23 cellular contexts compared by ENCODE assay signal in the genomic region with DNA sequence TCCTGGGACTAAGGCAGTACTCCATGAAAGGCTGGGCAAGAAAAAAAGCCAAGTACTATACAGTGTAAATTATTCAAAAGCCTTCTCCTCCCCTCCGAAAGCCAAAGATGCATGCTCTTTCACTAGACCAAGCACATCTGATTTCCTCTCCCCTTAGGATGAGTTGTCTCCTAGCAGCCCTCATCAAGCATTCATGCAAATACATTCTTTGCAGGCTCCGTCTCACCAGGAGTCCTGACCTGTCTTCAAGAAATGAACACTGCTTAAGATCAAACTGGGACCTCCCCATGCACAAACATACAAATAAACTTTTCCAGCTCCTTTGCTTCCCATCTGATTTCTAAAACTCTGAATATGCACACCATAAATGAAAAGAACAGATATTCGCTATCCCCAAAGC.
"Had no signal": no experiment of that assay in that cellular context is flagged by ENCODE, and none has a peak within 500 bp of the region (broad histone marks: within the 10 kb centered on the region; RNA-seq: fewer than 3 reads in every experiment).

No MANE protein-coding gene starts in this region.

- ATAC-seq: heart right ventricle; psoas muscle; sciatic nerve; stimulated activated naive B cell treated with anti-CD40 and anti-IgM and Interleukin-4, amounts not matched to agents 10 μg/mL and 1 μg/mL and 100 μg/mL, for 72 hours; stimulated activated naive CD8-positive, alpha-beta T cell treated with anti-CD3 and anti-CD28 coated beads, Interleukin-15, amount 100 ng/mL, for 72 hours; upper lobe of right lung had no signal

- H3K27ac ChIP-seq: colonic mucosa, heart right ventricle, left ventricle myocardium inferior, neutrophil, psoas muscle, spleen, testis, tibial nerve, upper lobe of right lung, vagina had no signal

- H3K4me1 ChIP-seq: colonic mucosa, psoas muscle, spleen, testis, upper lobe of right lung had no signal

- H3K27me3 ChIP-seq: colonic mucosa, heart right ventricle, neutrophil, spleen, testis, tibial nerve, upper lobe of right lung, vagina had no signal

- DNase-seq: colonic mucosa; effector CD4-positive, alpha-beta T cell; endodermal cell; erythroblast; heart right ventricle; hypothalamus; islet precursor cell; left ventricle myocardium inferior; mesenchymal stem cell; naive B cell; psoas muscle; spleen; stimulated activated CD4-positive, alpha-beta T cell treated with anti-CD3 and anti-CD28 coated beads, Interleukin-2, amount 100 ng/mL, for 24 hours; stimulated activated CD4-positive, alpha-beta T cell treated with anti-CD3 and anti-CD28 coated beads, Interleukin-4, amount 100 ng/mL, for 4 hours; stimulated activated naive B cell treated with anti-CD40 and anti-IgM and Interleukin-4, amounts not matched to agents 10 μg/mL and 1 μg/mL and 100 μg/mL, for 72 hours; stimulated activated naive CD8-positive, alpha-beta T cell treated with anti-CD3 and anti-CD28 coated beads, Interleukin-15, amount 100 ng/mL, for 72 hours; testis; upper lobe of right lung had no signal

- H3K9me3 ChIP-seq: colonic mucosa, heart right ventricle, left ventricle myocardium inferior, neutrophil, psoas muscle, spleen, testis, tibial nerve, upper lobe of right lung, vagina had no signal

- H3K36me3 ChIP-seq: colonic mucosa, heart right ventricle, left ventricle myocardium inferior, neutrophil, spleen, tibial nerve, upper lobe of right lung, vagina had no signal

- H3K4me3 ChIP-seq: colonic mucosa, heart right ventricle, left ventricle myocardium inferior, lung, psoas muscle, spleen, testis, tibial nerve, upper lobe of right lung, vagina had no signal
